ENCODE assay signal across 6 cellular contexts in the genomic region with DNA sequence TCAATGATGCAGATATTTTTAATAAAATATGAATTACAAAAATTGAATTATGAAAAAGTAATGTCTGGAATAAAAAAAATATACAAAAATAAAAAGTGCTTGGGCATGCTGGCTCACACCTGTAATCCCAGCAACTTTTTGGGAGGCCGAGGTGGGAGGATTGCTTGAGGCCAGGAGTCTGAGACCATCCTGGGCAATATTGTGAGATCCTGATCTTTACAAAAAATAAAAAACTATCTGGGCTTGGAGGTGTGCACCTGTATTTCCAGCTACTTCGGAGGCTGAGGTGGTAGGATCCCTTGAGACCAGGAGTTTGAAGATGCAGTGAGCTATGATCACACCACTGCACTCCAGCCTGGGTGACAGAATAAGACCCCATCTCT.
"Had no signal": no experiment of that assay in that cellular context is flagged by ENCODE, and none has a peak within 500 bp of the region (broad histone marks: within the 10 kb centered on the region; RNA-seq: fewer than 3 reads in every experiment).

No MANE protein-coding gene starts in this region.

- H3K4me1 Mint-ChIP-seq: IgD-negative memory B cell had no signal

- H3K27ac Mint-ChIP-seq: IgD-negative memory B cell had no signal

- H3K9ac ChIP-seq: GM23248 had no signal

- DNase-seq: GM23248, GOT3, H7, HCEC 1CT had no signal

- H3K36me3 Mint-ChIP-seq: IgD-negative memory B cell had no signal

- H3K4me3 ChIP-seq: GM23248 had no signal

- H2AFZ ChIP-seq: GM23248 had no signal

- H3K27ac ChIP-seq: GM23248, HL-60 had no signal

- H3K4me3 Mint-ChIP-seq: IgD-negative memory B cell had no signal
